16 cellular contexts compared by ENCODE assay signal in genomic region chr10:29917311-29917710, GRCh38.
"Had no signal": no experiment of that assay in that cellular context is flagged by ENCODE, and none has a peak within 500 bp of the region (broad histone marks: within the 10 kb centered on the region; RNA-seq: fewer than 3 reads in every experiment).

No MANE protein-coding gene starts in this region.

- H3K4me1 Mint-ChIP-seq: natural killer cell had no signal

- H3K36me3 Mint-ChIP-seq: activated CD4-positive, alpha-beta memory T cell treated with anti-CD3 and anti-CD28 coated beads for 36 hours; natural killer cell had no signal

- H3K27ac Mint-ChIP-seq: activated CD4-positive, alpha-beta memory T cell treated with anti-CD3 and anti-CD28 coated beads for 36 hours; activated T-cell treated with anti-CD3 and anti-CD28 coated beads, Interleukin-2, amount 50 U/mL, for 24 hours; natural killer cell had no signal

- ATAC-seq: esophagus mucosa; left ventricle myocardium superior; natural killer cell; stimulated activated naive CD8-positive, alpha-beta T cell treated with anti-CD3 and anti-CD28 coated beads, Interleukin-15, Interleukin-2, amounts not matched to agents 100 U/mL and 50 U/mL, for 24 hours had no signal

- H3K9me3 Mint-ChIP-seq: activated CD4-positive, alpha-beta memory T cell treated with anti-CD3 and anti-CD28 coated beads for 36 hours; activated T-cell treated with anti-CD3 and anti-CD28 coated beads, Interleukin-2, amount 50 U/mL, for 24 hours; natural killer cell had no signal

- H3K4me3 ChIP-seq: cardiac muscle cell, dorsolateral prefrontal cortex had no signal

- DNase-seq: activated CD4-positive, alpha-beta memory T cell treated with anti-CD3 and anti-CD28 coated beads for 36 hours; activated naive CD4-positive, alpha-beta T cell treated with anti-CD3 and anti-CD28 coated beads, Interleukin-2, amount 50 U/mL, for 16 hours; activated T-cell treated with anti-CD3 and anti-CD28 coated beads, Interleukin-2, amount 50 U/mL, for 24 hours; dorsolateral prefrontal cortex; hypothalamus; kidney; left ventricle myocardium superior; mesenchymal stem cell; natural killer cell; right cardiac atrium; small intestine; stimulated activated naive CD8-positive, alpha-beta T cell treated with anti-CD3 and anti-CD28 coated beads, Interleukin-15, Interleukin-2, amounts not matched to agents 100 U/mL and 50 U/mL, for 24 hours; T-helper 9 cell; WERI-Rb-1 had no signal

- H3K4me3 Mint-ChIP-seq: activated CD4-positive, alpha-beta memory T cell treated with anti-CD3 and anti-CD28 coated beads for 36 hours; activated T-cell treated with anti-CD3 and anti-CD28 coated beads, Interleukin-2, amount 50 U/mL, for 24 hours; natural killer cell had no signal
